In genomic region chr2:138087761-138088602, GRCh38 we compare ENCODE assay signal across 21 cellular contexts.
DNase-seq lines count a peak whose midpoint lies in the region; ATAC-seq and TF ChIP-seq lines count a peak whose summit lies in the region.
"Had no signal": no experiment of that assay in that cellular context is flagged by ENCODE, and none has a peak within 500 bp of the region (broad histone marks: within the 10 kb centered on the region; RNA-seq: fewer than 3 reads in every experiment).

No MANE protein-coding gene starts in this region.

- H2BK15ac ChIP-seq in mesenchymal stem cell (ENCODE audit: low read depth, poor library complexity, severe bottlenecking) = no peak overlapping the region

- H3K4me3 ChIP-seq in PC-3 (ENCODE audit: low read length) = no peak overlapping the region
- H3K4me3 ChIP-seq in mesenchymal stem cell (ENCODE audit: insufficient read depth in 1 of 2, low read depth in 1 of 2, low read length in 2 of 2) = no peak overlapping the region
- H3K4me3 ChIP-seq: BLaER1 treated with 17β-estradiol and CSF1 and Interleukin-3, amounts not matched to agents 10 nM and 100 nM; heart right ventricle; ovary; skin epidermis; tibial nerve had no signal

- no peak overlapping the region for H4K8ac ChIP-seq in mesenchymal stem cell (ENCODE audit: low read length)

- H2BK12ac ChIP-seq in mesenchymal stem cell (ENCODE audit: low read length in 2 of 2) = no peak overlapping the region

- no peaks in the 10 kb centered on the region for H3K79me2 ChIP-seq in PC-3 (ENCODE audit: low read length)

- H3K27me3 ChIP-seq in PC-3 (ENCODE audit: low read length) (no peaks in the 10 kb centered on the region), mesenchymal stem cell (ENCODE audit: control insufficient read depth in 1 of 2, insufficient read depth in 1 of 2, low read length in 2 of 2) (no peaks in the 10 kb centered on the region)
- H3K27me3 ChIP-seq: BLaER1 treated with 17β-estradiol and CSF1 and Interleukin-3, amounts not matched to agents 10 nM and 100 nM; heart right ventricle; ovary; tibial nerve had no signal

- H4K91ac ChIP-seq in mesenchymal stem cell (ENCODE audit: low read length) = peak overlapping the region; percentile 35

- H3K9me3 ChIP-seq in PC-3 (ENCODE audit: low read length) (no peaks in the 10 kb centered on the region), mesenchymal stem cell (ENCODE audit: control insufficient read depth, low read length) (no peaks in the 10 kb centered on the region)
- H3K9me3 ChIP-seq: BLaER1 treated with 17β-estradiol and CSF1 and Interleukin-3, amounts not matched to agents 10 nM and 100 nM; heart right ventricle; ovary; tibial nerve had no signal

- no peak overlapping the region for H3K4ac ChIP-seq in mesenchymal stem cell (ENCODE audit: low read depth in 1 of 2, low read length in 2 of 2)

- H3K4me1 ChIP-seq in PC-3 (ENCODE audit: insufficient read depth, low read length) (peaks cover 19% of the 10 kb centered on the region), mesenchymal stem cell (ENCODE audit: control insufficient read depth, insufficient read depth, low read depth, low read length) (peaks cover 10% of the 10 kb centered on the region)

- H3F3A ChIP-seq in PC-3 (ENCODE audit: low read length, unreplicated experiment) = no peaks in the 10 kb centered on the region

- TF ChIP-seq CTCF in PC-3 (conservative IDR thresholded peaks at IDR 0.05; ENCODE audit: low read depth, low read length) = no peak

- H3K23ac ChIP-seq in mesenchymal stem cell (ENCODE audit: low read length in 2 of 2) = no peak overlapping the region

- H3K4me2 ChIP-seq in PC-3 (ENCODE audit: low read length) = no peak overlapping the region
- H3K4me2 ChIP-seq in mesenchymal stem cell (ENCODE audit: low read length, poor library complexity, severe bottlenecking) = no peak overlapping the region

- intact Hi-C loops in PC-3 (cut with micrococcal nuclease) = no loop called here

- H3K79me1 ChIP-seq in mesenchymal stem cell (replicated peaks; ENCODE audit: low read length, poor library complexity, severe bottlenecking) = peaks cover 1% of the 10 kb centered on the region

- ATAC-seq in PC-3 = no peak
- ATAC-seq in HG02885 (IDR thresholded peaks at IDR 0.05; ENCODE audit: poor library complexity, unreplicated experiment) = no peak
- ATAC-seq: esophagus mucosa; stimulated activated memory B cell treated with anti-CD40 and anti-IgM and Interleukin-4, amounts not matched to agents 10 μg/mL and 1 μg/mL and 100 μg/mL, for 72 hours had no signal

- POLR2A ChIA-PET in HEK293T (lab: Yijun Ruan, JAX) = no interaction called here
- POLR2A ChIA-PET in PC-3 (lab: Charles Lee; ENCODE audit: unreplicated experiment) = no interaction called here

- peak overlapping the region; percentile 88 for H2AK5ac ChIP-seq in mesenchymal stem cell (ENCODE audit: low read length, severe bottlenecking)

- DNase-seq in HEK293T (ENCODE audit: extremely low spot score) = peak; percentile 10
- DNase-seq in NCI-H146 treated with DMSO at 0.1 percent for 48 hours (lab: John Stamatoyannopoulos, UW; ENCODE audit: unreplicated experiment) = peak; percentile 25
- DNase-seq in PC-3 = peak; percentile 3
- no peak for DNase-seq in mesenchymal stem cell
- DNase-seq in caudate nucleus (lab: John Stamatoyannopoulos, UW) = no peak
- DNase-seq in foreskin melanocyte = no peak
- no peak for DNase-seq in stimulated activated CD4-positive, alpha-beta T cell treated with anti-CD3 and anti-CD28 coated beads, Interleukin-4, amount 100 ng/mL, for 1 hour
- DNase-seq: activated CD4-positive, CD25-positive, alpha-beta regulatory T cell treated with anti-CD3 and anti-CD28 coated beads, Interleukin-2, amount 50 U/mL, for 72 hours; activated naive CD4-positive, alpha-beta T cell; dermis blood vessel endothelial cell; DND-41; heart right ventricle; kidney glomerular epithelial cell; ovary; SHP77 had no signal

- 85% methylated on average over 13 of the region's 13 CpGs for WGBS in mesenchymal stem cell

- H2AFZ ChIP-seq in PC-3 (ENCODE audit: low read length) = no peak overlapping the region
- H2AFZ ChIP-seq in mesenchymal stem cell (ENCODE audit: low read depth, low read length) = no peak overlapping the region

- H2BK120ac ChIP-seq in mesenchymal stem cell (ENCODE audit: low read depth, low read length) = no peak overlapping the region

- no peak overlapping the region for H3K27ac ChIP-seq in PC-3 (ENCODE audit: low read length)
- no peak overlapping the region for H3K27ac ChIP-seq in mesenchymal stem cell (ENCODE audit: low read length, poor library complexity, severe bottlenecking)
- no peak overlapping the region for H3K27ac ChIP-seq in caudate nucleus (ENCODE audit: low read depth, low read length)
- H3K27ac ChIP-seq: heart right ventricle, ovary, skin epidermis, tibial nerve had no signal

- H3K9me2 ChIP-seq in PC-3 (replicated peaks; ENCODE audit: low read length) = no peaks in the 10 kb centered on the region

- H3K9ac ChIP-seq in PC-3 (ENCODE audit: low read length) (no peak overlapping the region), mesenchymal stem cell (ENCODE audit: low read length) (no peak overlapping the region)
- H3K9ac ChIP-seq: BLaER1 treated with 17β-estradiol and CSF1 and Interleukin-3, amounts not matched to agents 10 nM and 100 nM had no signal

- CTCF ChIA-PET in HEK293T (lab: Yijun Ruan, JAX) (interaction anchor here (0.7 to 1.1 kb wide), 2 partner anchors 56 to 104 kb away, joined by 3 to 5 read pairs; no protein-coding TSS in a partner anchor), PC-3 (lab: Charles Lee) (interaction anchor here (0.7 kb wide), 1 partner anchor 16 kb away, joined by 10 read pairs; no protein-coding TSS in a partner anchor)

- no peaks in the 10 kb centered on the region for H4K20me1 ChIP-seq in PC-3 (ENCODE audit: low read length)
- H4K20me1 ChIP-seq: BLaER1 treated with 17β-estradiol and CSF1 and Interleukin-3, amounts not matched to agents 10 nM and 100 nM had no signal

- H2BK5ac ChIP-seq in mesenchymal stem cell (ENCODE audit: low read depth, low read length, poor library complexity, severe bottlenecking) = no peak overlapping the region

- no peaks in the 10 kb centered on the region for H3K36me3 ChIP-seq in PC-3 (ENCODE audit: low read depth, low read length)
- H3K36me3 ChIP-seq in mesenchymal stem cell (ENCODE audit: control insufficient read depth in 1 of 2, insufficient read depth in 2 of 2, low read depth in 1 of 2, low read length in 2 of 2) = peaks cover 0 to 3% of the 10 kb centered on the region in 2 experiments
- H3K36me3 ChIP-seq: BLaER1 treated with 17β-estradiol and CSF1 and Interleukin-3, amounts not matched to agents 10 nM and 100 nM; heart right ventricle; ovary; tibial nerve had no signal

- H3K18ac ChIP-seq in mesenchymal stem cell (ENCODE audit: low read depth in 1 of 2, low read length in 2 of 2) = peak overlapping the region in 1 of 2 experiments; percentile 3

- no peak overlapping the region for H3K14ac ChIP-seq in mesenchymal stem cell (ENCODE audit: low read length in 2 of 2)

- no TSS peak for BruUV-seq in PC-3 (replicated peaks; lab: Mats Ljungman, UMichigan)

TF ChIP-seq in HEK293T, 16 proteins besides CTCF, POLR2A, EP300 and RAD21:
- TF ChIP-seq FOXK2 (IDR thresholded peaks at IDR 0.05) (no peak), CTBP1 (IDR thresholded peaks at IDR 0.05; ENCODE audit: borderline replicate concordance) (no peak), L3MBTL2 (conservative IDR thresholded peaks at IDR 0.05) (no peak), HDGF (IDR thresholded peaks at IDR 0.05; ENCODE audit: borderline replicate concordance) (no peak), PKNOX1 (IDR thresholded peaks at IDR 0.05) (no peak; the same call in 1 of the 2 replicates), SP1 (IDR thresholded peaks at IDR 0.05) (no peak), SUZ12 (IDR thresholded peaks at IDR 0.05) (no peak), LEF1 (IDR thresholded peaks at IDR 0.05; ENCODE audit: borderline replicate concordance) (no peak), NFRKB (IDR thresholded peaks at IDR 0.05) (no peak), ELF4 (IDR thresholded peaks at IDR 0.05) (no peak), BHLHE40 (IDR thresholded peaks at IDR 0.05; ENCODE audit: borderline replicate concordance) (no peak), TARDBP (IDR thresholded peaks at IDR 0.05) (no peak), FOXA1 (IDR thresholded peaks at IDR 0.05) (no peak), FOXM1 (IDR thresholded peaks at IDR 0.05; ENCODE audit: borderline replicate concordance) (no peak), ZNF384 (IDR thresholded peaks at IDR 0.05) (no peak), ARNT (IDR thresholded peaks at IDR 0.05) (no peak)
TF ChIP-seq in HEK293T: peak in this region for 0.

Comparison
In these comparisons a context has a peak if more than half of its experiments do, and no peak if none do; other contexts are left out.
1. DNase-seq: peak in HEK293T (single experiment), NCI-H146 treated with DMSO at 0.1 percent for 48 hours (single experiment) and PC-3 (single experiment); none in mesenchymal stem cell (single experiment), caudate nucleus (0 of 61), foreskin melanocyte (single experiment) and stimulated activated CD4-positive, alpha-beta T cell treated with anti-CD3 and anti-CD28 coated beads, Interleukin-4, amount 100 ng/mL, for 1 hour (single experiment).